ENCODE assay signal across 11 cellular contexts in the genomic region with DNA sequence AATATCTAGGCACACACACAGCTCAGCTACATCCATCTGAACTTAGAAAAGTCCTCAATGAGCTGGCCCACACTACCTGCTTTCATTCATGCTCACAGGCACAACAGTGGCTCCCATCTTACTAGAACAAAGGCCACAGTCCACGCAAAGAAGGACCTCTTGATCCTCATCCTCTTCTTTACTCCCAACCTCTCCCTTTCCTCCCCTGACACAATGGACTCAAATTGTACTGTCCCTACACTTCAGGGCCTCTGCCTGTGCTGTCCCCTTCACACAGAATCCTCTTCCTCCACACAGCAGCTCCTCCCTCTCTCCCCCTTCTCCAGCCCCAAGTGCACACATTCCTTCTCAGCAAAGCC. TPM values are rescaled to one million over a fixed set of nuclear protein-coding genes. Genes with fewer than 3 reads are reported as not detected.
A peak's percentile ranks its signal among the peaks of the same experiment; 100 is the strongest.
DNase-seq lines count a peak whose midpoint lies in the region; ATAC-seq and TF ChIP-seq lines count a peak whose summit lies in the region.
"Had no signal": no experiment of that assay in that cellular context is flagged by ENCODE, and none has a peak within 500 bp of the region (broad histone marks: within the 10 kb centered on the region; RNA-seq: fewer than 3 reads in every experiment).

No MANE protein-coding gene starts in this region.

- H3K27me3 ChIP-seq in left lung: no peaks in the 10 kb centered on the region

- TF ChIP-seq CTCF in WTC11 (IDR thresholded peaks at IDR 0.05): no peak
- no peak for TF ChIP-seq CTCF in left lung (IDR thresholded peaks at IDR 0.05)

- no peaks in the 10 kb centered on the region for H3K9me3 ChIP-seq in left lung

- peak overlapping the region; percentile 61 for H3K4me3 Mint-ChIP-seq in T-helper 1 cell treated with Interleukin-12 subunit alpha and Interleukin-12 subunit beta and Interleukin-4 antibody, amounts not matched to agents 30 μg/mL and 1 μg/mL, for 36 hours
- no peak overlapping the region for H3K4me3 Mint-ChIP-seq in WTC11
- no peak overlapping the region for H3K4me3 Mint-ChIP-seq in stimulated activated memory B cell treated with anti-CD40 and anti-IgM and Interleukin-4, amounts not matched to agents 10 μg/mL and 1 μg/mL and 100 μg/mL, for 72 hours

- H3K4me3 ChIP-seq in left lung: no peak overlapping the region
- H3K4me3 ChIP-seq: SK-N-MC had no signal

- H3K36me3 ChIP-seq in left lung: no peaks in the 10 kb centered on the region

- no peak for DNase-seq in T-helper 1 cell
- no peak for DNase-seq in WTC11 (ENCODE audit: low spot score)
- no peak for DNase-seq in left lung
- DNase-seq in NCI-H2196 (lab: John Stamatoyannopoulos, UW; ENCODE audit: unreplicated experiment): no peak
- no peak for DNase-seq in substantia nigra (lab: John Stamatoyannopoulos, UW)
- DNase-seq in SW 1271 (lab: John Stamatoyannopoulos, UW): no peak
- DNase-seq: 8988T, NCI-H526 treated with DMSO at 0.1 percent for 48 hours had no signal

- H3K4me1 Mint-ChIP-seq in T-helper 1 cell treated with Interleukin-12 subunit alpha and Interleukin-12 subunit beta and Interleukin-4 antibody, amounts not matched to agents 30 μg/mL and 1 μg/mL, for 36 hours (ENCODE audit: low read depth): peaks cover 68% of the 10 kb centered on the region
- peaks cover 62% of the 10 kb centered on the region for H3K4me1 Mint-ChIP-seq in WTC11
- H3K4me1 Mint-ChIP-seq in stimulated activated memory B cell treated with anti-CD40 and anti-IgM and Interleukin-4, amounts not matched to agents 10 μg/mL and 1 μg/mL and 100 μg/mL, for 72 hours: peaks cover 27% of the 10 kb centered on the region

- H3K9me3 Mint-ChIP-seq in T-helper 1 cell treated with Interleukin-12 subunit alpha and Interleukin-12 subunit beta and Interleukin-4 antibody, amounts not matched to agents 30 μg/mL and 1 μg/mL, for 36 hours: no peaks in the 10 kb centered on the region
- peaks cover 9% of the 10 kb centered on the region; the same call in 1 of the 2 replicates for H3K9me3 Mint-ChIP-seq in WTC11
- H3K9me3 Mint-ChIP-seq in stimulated activated memory B cell treated with anti-CD40 and anti-IgM and Interleukin-4, amounts not matched to agents 10 μg/mL and 1 μg/mL and 100 μg/mL, for 72 hours: no peaks in the 10 kb centered on the region

- intact Hi-C loops in left lung (cut with DNase I): no loop called here

- H3K27ac Mint-ChIP-seq in T-helper 1 cell treated with Interleukin-12 subunit alpha and Interleukin-12 subunit beta and Interleukin-4 antibody, amounts not matched to agents 30 μg/mL and 1 μg/mL, for 36 hours: peak overlapping the region; percentile 83
- peak overlapping the region; percentile 78; the same call in 1 of the 2 replicates for H3K27ac Mint-ChIP-seq in WTC11
- H3K27ac Mint-ChIP-seq in stimulated activated memory B cell treated with anti-CD40 and anti-IgM and Interleukin-4, amounts not matched to agents 10 μg/mL and 1 μg/mL and 100 μg/mL, for 72 hours: peak overlapping the region; percentile 9

- H3K27ac ChIP-seq in left lung (peak overlapping the region; percentile 74 to 78), substantia nigra (ENCODE audit: low read depth, low read length, poor library complexity, severe bottlenecking) (no peak overlapping the region)
- H3K27ac ChIP-seq: SK-N-MC had no signal

- no peak for ATAC-seq in WTC11
- no peak for ATAC-seq in left lung
- ATAC-seq in stimulated activated memory B cell treated with anti-CD40 and anti-IgM and Interleukin-4, amounts not matched to agents 10 μg/mL and 1 μg/mL and 100 μg/mL, for 72 hours: no peak

- H3K36me3 Mint-ChIP-seq in T-helper 1 cell treated with Interleukin-12 subunit alpha and Interleukin-12 subunit beta and Interleukin-4 antibody, amounts not matched to agents 30 μg/mL and 1 μg/mL, for 36 hours (ENCODE audit: low read depth): peaks cover 6% of the 10 kb centered on the region
- peaks cover 14% of the 10 kb centered on the region for H3K36me3 Mint-ChIP-seq in WTC11
- H3K36me3 Mint-ChIP-seq in stimulated activated memory B cell treated with anti-CD40 and anti-IgM and Interleukin-4, amounts not matched to agents 10 μg/mL and 1 μg/mL and 100 μg/mL, for 72 hours: no peaks in the 10 kb centered on the region

- no peaks in the 10 kb centered on the region for H3K27me3 Mint-ChIP-seq in T-helper 1 cell treated with Interleukin-12 subunit alpha and Interleukin-12 subunit beta and Interleukin-4 antibody, amounts not matched to agents 30 μg/mL and 1 μg/mL, for 36 hours (ENCODE audit: low read depth)
- H3K27me3 Mint-ChIP-seq in WTC11 (ENCODE audit: low read depth): no peaks in the 10 kb centered on the region
- H3K27me3 Mint-ChIP-seq in stimulated activated memory B cell treated with anti-CD40 and anti-IgM and Interleukin-4, amounts not matched to agents 10 μg/mL and 1 μg/mL and 100 μg/mL, for 72 hours: no peaks in the 10 kb centered on the region

- H3K4me1 ChIP-seq in left lung: peaks cover 24 to 66% of the 10 kb centered on the region in 2 donors

- POLR2A ChIA-PET in WTC11 (lab: Charles Lee): interaction anchor here (0.7 kb wide), 1 partner anchor 47 kb away, joined by 3 read pairs; no protein-coding TSS in a partner anchor

- CTCF ChIA-PET in WTC11 (lab: Charles Lee): no interaction called here

TF ChIP-seq in WTC11, 78 proteins besides CTCF, POLR2A, EP300 and RAD21 (continues in another document):
- no peak for TF ChIP-seq ELF4 (CRISPR knock-in tag; IDR thresholded peaks at IDR 0.05; ENCODE audit: low read depth)
- no peak for TF ChIP-seq ESRRA (CRISPR knock-in tag; IDR thresholded peaks at IDR 0.05; ENCODE audit: borderline replicate concordance)
- TF ChIP-seq, protein P1, sequence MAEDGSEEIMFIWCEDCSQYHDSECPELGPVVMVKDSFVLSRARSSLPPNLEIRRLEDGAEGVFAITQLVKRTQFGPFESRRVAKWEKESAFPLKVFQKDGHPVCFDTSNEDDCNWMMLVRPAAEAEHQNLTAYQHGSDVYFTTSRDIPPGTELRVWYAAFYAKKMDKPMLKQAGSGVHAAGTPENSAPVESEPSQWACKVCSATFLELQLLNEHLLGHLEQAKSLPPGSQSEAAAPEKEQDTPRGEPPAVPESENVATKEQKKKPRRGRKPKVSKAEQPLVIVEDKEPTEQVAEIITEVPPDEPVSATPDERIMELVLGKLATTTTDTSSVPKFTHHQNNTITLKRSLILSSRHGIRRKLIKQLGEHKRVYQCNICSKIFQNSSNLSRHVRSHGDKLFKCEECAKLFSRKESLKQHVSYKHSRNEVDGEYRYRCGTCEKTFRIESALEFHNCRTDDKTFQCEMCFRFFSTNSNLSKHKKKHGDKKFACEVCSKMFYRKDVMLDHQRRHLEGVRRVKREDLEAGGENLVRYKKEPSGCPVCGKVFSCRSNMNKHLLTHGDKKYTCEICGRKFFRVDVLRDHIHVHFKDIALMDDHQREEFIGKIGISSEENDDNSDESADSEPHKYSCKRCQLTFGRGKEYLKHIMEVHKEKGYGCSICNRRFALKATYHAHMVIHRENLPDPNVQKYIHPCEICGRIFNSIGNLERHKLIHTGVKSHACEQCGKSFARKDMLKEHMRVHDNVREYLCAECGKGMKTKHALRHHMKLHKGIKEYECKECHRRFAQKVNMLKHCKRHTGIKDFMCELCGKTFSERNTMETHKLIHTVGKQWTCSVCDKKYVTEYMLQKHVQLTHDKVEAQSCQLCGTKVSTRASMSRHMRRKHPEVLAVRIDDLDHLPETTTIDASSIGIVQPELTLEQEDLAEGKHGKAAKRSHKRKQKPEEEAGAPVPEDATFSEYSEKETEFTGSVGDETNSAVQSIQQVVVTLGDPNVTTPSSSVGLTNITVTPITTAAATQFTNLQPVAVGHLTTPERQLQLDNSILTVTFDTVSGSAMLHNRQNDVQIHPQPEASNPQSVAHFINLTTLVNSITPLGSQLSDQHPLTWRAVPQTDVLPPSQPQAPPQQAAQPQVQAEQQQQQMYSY (CRISPR knock-in tag; IDR thresholded peaks at IDR 0.05): no peak
- TF ChIP-seq FOXK1 (CRISPR knock-in tag; IDR thresholded peaks at IDR 0.05): no peak
- TF ChIP-seq SP1 (CRISPR knock-in tag; conservative IDR thresholded peaks at IDR 0.05): no peak
- TF ChIP-seq FOXJ3 (CRISPR knock-in tag; IDR thresholded peaks at IDR 0.05; ENCODE audit: borderline replicate concordance): no peak
- no peak for TF ChIP-seq ZBTB21 (CRISPR knock-in tag; IDR thresholded peaks at IDR 0.05; ENCODE audit: borderline replicate concordance)
- TF ChIP-seq NR1H2 (CRISPR knock-in tag; IDR thresholded peaks at IDR 0.05): no peak
- TF ChIP-seq, protein P2, sequence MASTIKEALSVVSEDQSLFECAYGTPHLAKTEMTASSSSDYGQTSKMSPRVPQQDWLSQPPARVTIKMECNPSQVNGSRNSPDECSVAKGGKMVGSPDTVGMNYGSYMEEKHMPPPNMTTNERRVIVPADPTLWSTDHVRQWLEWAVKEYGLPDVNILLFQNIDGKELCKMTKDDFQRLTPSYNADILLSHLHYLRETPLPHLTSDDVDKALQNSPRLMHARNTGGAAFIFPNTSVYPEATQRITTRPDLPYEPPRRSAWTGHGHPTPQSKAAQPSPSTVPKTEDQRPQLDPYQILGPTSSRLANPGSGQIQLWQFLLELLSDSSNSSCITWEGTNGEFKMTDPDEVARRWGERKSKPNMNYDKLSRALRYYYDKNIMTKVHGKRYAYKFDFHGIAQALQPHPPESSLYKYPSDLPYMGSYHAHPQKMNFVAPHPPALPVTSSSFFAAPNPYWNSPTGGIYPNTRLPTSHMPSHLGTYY (CRISPR knock-in tag; IDR thresholded peaks at IDR 0.05): no peak
- TF ChIP-seq IRF2 (CRISPR knock-in tag; IDR thresholded peaks at IDR 0.05; ENCODE audit: borderline replicate concordance, low read depth): no peak
- no peak for TF ChIP-seq TP53 (CRISPR knock-in tag; IDR thresholded peaks at IDR 0.05)
- TF ChIP-seq HMGA2 (CRISPR knock-in tag; IDR thresholded peaks at IDR 0.05): no peak
- TF ChIP-seq, protein P3, sequence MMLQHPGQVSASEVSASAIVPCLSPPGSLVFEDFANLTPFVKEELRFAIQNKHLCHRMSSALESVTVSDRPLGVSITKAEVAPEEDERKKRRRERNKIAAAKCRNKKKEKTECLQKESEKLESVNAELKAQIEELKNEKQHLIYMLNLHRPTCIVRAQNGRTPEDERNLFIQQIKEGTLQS (CRISPR knock-in tag; conservative IDR thresholded peaks at IDR 0.05): no peak
- no peak for TF ChIP-seq NFE2L1 (CRISPR knock-in tag; IDR thresholded peaks at IDR 0.05)
- no peak for TF ChIP-seq SMAD4 (CRISPR knock-in tag; IDR thresholded peaks at IDR 0.05)

RNA-seq across cellular contexts. Expression of gene SMCO4, which starts 12.7 kb away (rescaled TPM):
- total RNA-seq in WTC11 (2021): 42.3 to 50.1 TPM (median 42.9 TPM) in 3 replicates
- 10 to 100 TPM; 42.7 to 56.0 TPM for total RNA-seq in left lung

Comparison
In these comparisons a context has a peak if more than half of its experiments do, and no peak if none do; other contexts are left out.
1. H3K27ac Mint-ChIP-seq: peak in every context shown above with its lines; median percentile 83 in T-helper 1 cell treated with Interleukin-12 subunit alpha and Interleukin-12 subunit beta and Interleukin-4 antibody, amounts not matched to agents 30 μg/mL and 1 μg/mL, for 36 hours; 78 in WTC11; 9 in stimulated activated memory B cell treated with anti-CD40 and anti-IgM and Interleukin-4, amounts not matched to agents 10 μg/mL and 1 μg/mL and 100 μg/mL, for 72 hours.